8 cellular contexts compared by ENCODE assay signal in genomic region chr12:11992515-11992914, GRCh38.
"Had no signal": no experiment of that assay in that cellular context is flagged by ENCODE, and none has a peak within 500 bp of the region (broad histone marks: within the 10 kb centered on the region; RNA-seq: fewer than 3 reads in every experiment).

No MANE protein-coding gene starts in this region.

- H3K4me1 ChIP-seq: HAP-1 had no signal

- H3K27ac ChIP-seq: GM23248 had no signal

- H3K36me3 ChIP-seq: HAP-1 had no signal

- H2AFZ ChIP-seq: GM23248 had no signal

- FAIRE-seq: HTR-8/SVneo had no signal

- H3K9me3 ChIP-seq: HAP-1 had no signal

- ATAC-seq: HCT116 had no signal

- DNase-seq: GM23248, GOT3, H7, IMR-90, KBM-7 had no signal

- H3K9ac ChIP-seq: GM23248 had no signal

- H3K4me3 ChIP-seq: GM23248, HAP-1 had no signal
